In genomic region chr9:117414220-117414905, GRCh38 we compare ENCODE assay signal across 2 cellular contexts.
TF ChIP-seq lines count a peak whose summit lies in the region.

No MANE protein-coding gene starts in this region.

TF ChIP-seq in HEK293, 187 proteins besides CTCF, POLR2A, EP300 and RAD21 (continued from another document):
- TF ChIP-seq ZBTB26 (tag by site-specific recombination; optimal IDR thresholded peaks at IDR 0.05) = peak; percentile 22

TF ChIP-seq in HepG2, 621 proteins besides CTCF, POLR2A, EP300 and RAD21 (continued from another document):
- peak; percentile 26; the same call in 1 of the 2 replicates for TF ChIP-seq UBTF (CRISPR knock-in tag; IDR thresholded peaks at IDR 0.05)
- 0 out of 2 replicates have a peak, but pooled peaks have one; percentile 38 for TF ChIP-seq MTF2 (CRISPR knock-in tag; IDR thresholded peaks at IDR 0.05; ENCODE audit: borderline replicate concordance)
- TF ChIP-seq, protein P1, sequence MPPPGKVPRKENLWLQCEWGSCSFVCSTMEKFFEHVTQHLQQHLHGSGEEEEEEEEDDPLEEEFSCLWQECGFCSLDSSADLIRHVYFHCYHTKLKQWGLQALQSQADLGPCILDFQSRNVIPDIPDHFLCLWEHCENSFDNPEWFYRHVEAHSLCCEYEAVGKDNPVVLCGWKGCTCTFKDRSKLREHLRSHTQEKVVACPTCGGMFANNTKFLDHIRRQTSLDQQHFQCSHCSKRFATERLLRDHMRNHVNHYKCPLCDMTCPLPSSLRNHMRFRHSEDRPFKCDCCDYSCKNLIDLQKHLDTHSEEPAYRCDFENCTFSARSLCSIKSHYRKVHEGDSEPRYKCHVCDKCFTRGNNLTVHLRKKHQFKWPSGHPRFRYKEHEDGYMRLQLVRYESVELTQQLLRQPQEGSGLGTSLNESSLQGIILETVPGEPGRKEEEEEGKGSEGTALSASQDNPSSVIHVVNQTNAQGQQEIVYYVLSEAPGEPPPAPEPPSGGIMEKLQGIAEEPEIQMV (CRISPR knock-in tag; IDR thresholded peaks at IDR 0.05; ENCODE audit: low read depth) = no peak
- no peak for TF ChIP-seq CCAR2 (optimal IDR thresholded peaks at IDR 0.05; ENCODE audit: low read depth, low read length)
- TF ChIP-seq ZNF746 (CRISPR knock-in tag; IDR thresholded peaks at IDR 0.05) = no peak
- TF ChIP-seq ZNF615 (CRISPR knock-in tag; IDR thresholded peaks at IDR 0.05; ENCODE audit: borderline replicate concordance) = no peak
- no peak for TF ChIP-seq SMYD3 (CRISPR knock-in tag; IDR thresholded peaks at IDR 0.05)
- TF ChIP-seq HNRNPLL (IDR thresholded peaks at IDR 0.05; ENCODE audit: low read depth, low read length, poor library complexity, severe bottlenecking) = peak; percentile 90
- TF ChIP-seq ZNF354B (CRISPR knock-in tag; IDR thresholded peaks at IDR 0.05) = no peak
